ENCODE assay signal across 8 cellular contexts in genomic region chr1:244449936-244450508, GRCh38. TPM values are rescaled to one million over a fixed set of nuclear protein-coding genes. Genes with fewer than 3 reads are reported as not detected.
DNase-seq lines count a peak whose midpoint lies in the region; ATAC-seq and TF ChIP-seq lines count a peak whose summit lies in the region.

No MANE protein-coding gene starts in this region.

- DNase-seq in DND-41 (no peak), NT2/D1 (ENCODE audit: low read depth, low spot score) (no peak), endodermal cell (no peak), pons (ENCODE audit: low spot score) (peak; percentile 55), NCI-H1092 treated with DMSO at 0.1 percent for 48 hours (lab: John Stamatoyannopoulos, UW) (no peak), NCI-H2029 (lab: John Stamatoyannopoulos, UW) (no peak)

- peaks cover 7% of the 10 kb centered on the region; the same call in 1 of the 2 replicates for H4K20me1 ChIP-seq in DND-41 (ENCODE audit: insufficient read depth, low read length)

- H3K4me3 Mint-ChIP-seq in endodermal cell: peak overlapping the region; percentile 80

- H3K9me3 Mint-ChIP-seq in endodermal cell: no peaks in the 10 kb centered on the region

- peaks cover 67% of the 10 kb centered on the region for H3K79me2 ChIP-seq in DND-41 (ENCODE audit: insufficient read depth, low read length)

- peak overlapping the region; percentile 83 for H3K4me2 ChIP-seq in DND-41 (ENCODE audit: insufficient read depth, low read length)

- peaks cover 61% of the 10 kb centered on the region for H3K4me1 Mint-ChIP-seq in endodermal cell

- H3K9me3 ChIP-seq in DND-41 (ENCODE audit: insufficient read depth, low read length, severe bottlenecking): no peaks in the 10 kb centered on the region
- H3K9me3 ChIP-seq in NT2/D1 (ENCODE audit: insufficient read depth, low read length): peaks cover 16% of the 10 kb centered on the region
- H3K9me3 ChIP-seq in endodermal cell (ENCODE audit: control insufficient read depth, low read length): no peaks in the 10 kb centered on the region

- ATAC-seq in DND-41 (ENCODE audit: insufficient read depth, low read depth) (no peak), GM21381 (IDR thresholded peaks at IDR 0.05; ENCODE audit: unreplicated experiment) (no peak), HG03139 (IDR thresholded peaks at IDR 0.05; ENCODE audit: unreplicated experiment) (no peak)

- H3K27ac ChIP-seq in DND-41 (ENCODE audit: low read length) (peak overlapping the region; percentile 98), endodermal cell (ENCODE audit: low read depth, low read length) (no peak overlapping the region)

- WGBS in endodermal cell (ENCODE audit: insufficient coverage in 1 of 2, insufficient read length in 1 of 2), 2 experiments: 58 to 67% methylated on average over 1 to 8 of the region's 8 CpGs

- peak overlapping the region; percentile 91 for H3K9ac ChIP-seq in DND-41 (ENCODE audit: low read depth, low read length)
- H3K9ac ChIP-seq in NT2/D1 (ENCODE audit: insufficient read length, low read depth): peak overlapping the region; percentile 99
- no peak overlapping the region for H3K9ac ChIP-seq in endodermal cell (ENCODE audit: extremely low read depth, low read length, poor library complexity, severe bottlenecking)

- peak overlapping the region; percentile 97; the same call in 1 of the 2 replicates for H2AFZ ChIP-seq in DND-41 (ENCODE audit: low read depth, low read length)

- TF ChIP-seq CTCF in DND-41 (IDR thresholded peaks at IDR 0.05; ENCODE audit: borderline replicate concordance, extremely low read depth, low read length, poor library complexity, severe bottlenecking): no peak
- TF ChIP-seq CTCF in endodermal cell (conservative IDR thresholded peaks at IDR 0.05): no peak

- no peak overlapping the region for H3K27ac Mint-ChIP-seq in endodermal cell

- H3K27me3 Mint-ChIP-seq in endodermal cell (ENCODE audit: insufficient read depth): no peaks in the 10 kb centered on the region

- H3K4me3 ChIP-seq in DND-41 (ENCODE audit: low read depth in 1 of 2, low read length in 2 of 2) (peak overlapping the region; percentile 59 to 80; a peak in 3 of 4 replicates), NT2/D1 (ENCODE audit: insufficient read length, low read depth) (peak overlapping the region; percentile 91), endodermal cell (ENCODE audit: low read length) (peak overlapping the region; percentile 94)

- H3K27me3 ChIP-seq in DND-41 (ENCODE audit: insufficient read depth, low read length, poor library complexity): no peaks in the 10 kb centered on the region
- H3K27me3 ChIP-seq in NT2/D1 (ENCODE audit: insufficient read depth, insufficient read length): no peaks in the 10 kb centered on the region
- no peaks in the 10 kb centered on the region for H3K27me3 ChIP-seq in endodermal cell (ENCODE audit: control insufficient read depth, insufficient read depth, low read length, poor library complexity, severe bottlenecking)

- H3K36me3 ChIP-seq in DND-41 (ENCODE audit: insufficient read depth, low read length): peaks cover 29% of the 10 kb centered on the region
- peaks cover 16% of the 10 kb centered on the region for H3K36me3 ChIP-seq in NT2/D1 (ENCODE audit: insufficient read depth, insufficient read length, low read length)
- no peaks in the 10 kb centered on the region for H3K36me3 ChIP-seq in endodermal cell (ENCODE audit: control insufficient read depth, insufficient read depth, low read length)

- peaks cover 1% of the 10 kb centered on the region for H3K36me3 Mint-ChIP-seq in endodermal cell (ENCODE audit: low read depth)

- H3K4me1 ChIP-seq in DND-41 (ENCODE audit: insufficient read depth, low read length) (peaks cover 40% of the 10 kb centered on the region), NT2/D1 (ENCODE audit: insufficient read depth, insufficient read length) (peaks cover 6% of the 10 kb centered on the region), endodermal cell (ENCODE audit: control insufficient read depth, insufficient read depth, low read length) (peaks cover 13% of the 10 kb centered on the region)

RNA-seq across cellular contexts. Expression of gene ADSS2, which starts 1.7 kb away (rescaled TPM):
- 10 to 100 TPM; 45.9 to 50.2 TPM for total RNA-seq in endodermal cell
- polyA plus RNA-seq in endodermal cell (2013, experiment 1 of 2): 44.2 TPM
- 39.2 TPM for polyA plus RNA-seq in endodermal cell (2013, experiment 2 of 2)

RNA-seq across cellular contexts. Expression of gene CATSPERE, which starts 11.1 kb away (rescaled TPM):
- total RNA-seq in endodermal cell: under 1 TPM; 0.33 to 0.42 TPM
- 0.28 TPM for polyA plus RNA-seq in endodermal cell (2013, experiment 1 of 2)
- polyA plus RNA-seq in endodermal cell (2013, experiment 2 of 2): 0.41 TPM
